In genomic region chr21:27212444-27212843, GRCh38 we compare ENCODE assay signal across 32 cellular contexts.
"Had no signal": no experiment of that assay in that cellular context is flagged by ENCODE, and none has a peak within 500 bp of the region (broad histone marks: within the 10 kb centered on the region; RNA-seq: fewer than 3 reads in every experiment).

No MANE protein-coding gene starts in this region.

- FAIRE-seq: bronchial epithelial cell, K562 had no signal

- H3K4me1 ChIP-seq: Peyer's patch had no signal

- H3K27ac ChIP-seq: Peyer's patch, VCaP had no signal

- DNase-seq: activated B cell treated with CpG ODN at 0.5 μM for 24 hours; activated CD4-positive, alpha-beta memory T cell treated with anti-CD3 and anti-CD28 coated beads for 36 hours; activated CD4-positive, alpha-beta T cell treated with anti-CD3 and anti-CD28 coated beads for 4 hours; activated CD4-positive, alpha-beta T cell treated with anti-CD3 and anti-CD28 coated beads, Interleukin-2, amount 50 U/mL, for 1 hour; activated CD4-positive, CD25-positive, alpha-beta regulatory T cell treated with anti-CD3 and anti-CD28 coated beads, Interleukin-2, amount 50 U/mL, for 72 hours; activated CD8-positive, alpha-beta memory T cell treated with anti-CD3 and anti-CD28 coated beads, Interleukin-2, amount 50 U/mL, for 4 hours; activated gamma-delta T cell treated with Interleukin-2 at 50 U/mL for 16 hours; activated naive CD4-positive, alpha-beta T cell treated with anti-CD3 and anti-CD28 coated beads for 36 hours; activated T-cell treated with anti-CD3 and anti-CD28 coated beads for 4 hours; activated T-cell treated with anti-CD3 and anti-CD28 coated beads, Interleukin-2, amount 50 U/mL, for 4 hours; anterior cingulate cortex; central memory CD4-positive, alpha-beta T cell; NCI-H1092 treated with DMSO at 0.1 percent for 48 hours; NCI-H1417; NCI-H1694; NCI-H1930; NCI-H2081 treated with DMSO at 0.1 percent for 48 hours; NCI-H345; NCI-H524 treated with DMSO at 0.1 percent for 48 hours; NCI-H748 treated with DMSO at 0.1 percent for 48 hours; NK-92 treated with Interleukin-12 subunit alpha and Interleukin-12 subunit beta, amount 100 ng/mL, for 24 hours; PC-3; Peyer's patch; RPMI8226; SW 1271; T-helper 1 cell; T-helper 2 cell; T-helper 9 cell had no signal

- H3K27me3 ChIP-seq: Peyer's patch had no signal

- ATAC-seq: activated naive CD4-positive, alpha-beta T cell treated with anti-CD3 and anti-CD28 coated beads, Interleukin-2, amount 50 U/mL, for 72 hours; activated T-cell treated with anti-CD3 and anti-CD28 coated beads, Interleukin-2, amount 50 U/mL, for 4 hours; K562; PC-3 had no signal

- H3K4me3 ChIP-seq: K562, Peyer's patch had no signal

- H3K9me3 ChIP-seq: Peyer's patch had no signal

- H3K36me3 ChIP-seq: Peyer's patch had no signal
